In genomic region chr20:33554914-33555420, GRCh38 we compare ENCODE assay signal across 8 cellular contexts.
DNase-seq lines count a peak whose midpoint lies in the region; TF ChIP-seq lines count a peak whose summit lies in the region.

No MANE protein-coding gene starts in this region.

- no peaks in the 10 kb centered on the region for H3K9me3 Mint-ChIP-seq in chondrocyte (ENCODE audit: low read depth)

- no peak overlapping the region for H3K4me3 ChIP-seq in HFF-Myc (replicated peaks; ENCODE audit: low read depth, low read length)
- peak overlapping the region; percentile 47 for H3K4me3 ChIP-seq in MM.1S (ENCODE audit: low read length)
- H3K4me3 ChIP-seq in SJSA1 = no peak overlapping the region
- H3K4me3 ChIP-seq in vagina = no peak overlapping the region

- intact Hi-C loops in vagina (cut with DNase I) = no loop called here

- H3K79me2 ChIP-seq in MM.1S (ENCODE audit: low read length) = peaks cover 16% of the 10 kb centered on the region

- no peak for TF ChIP-seq CTCF in 22Rv1 (IDR thresholded peaks at IDR 0.05)
- no peak for TF ChIP-seq CTCF in GM10266 (IDR thresholded peaks at IDR 0.05; ENCODE audit: control insufficient read depth, insufficient read depth, low read depth, missing control alignments)
- no peak for TF ChIP-seq CTCF in HFF-Myc (IDR thresholded peaks at IDR 0.05; ENCODE audit: low read depth, low read length, missing control alignments)
- TF ChIP-seq CTCF in MM.1S (IDR thresholded peaks at IDR 0.05; ENCODE audit: low read length) = no peak
- no peak for TF ChIP-seq CTCF in chondrocyte (IDR thresholded peaks at IDR 0.05)
- no peak for TF ChIP-seq CTCF in vagina (IDR thresholded peaks at IDR 0.05)

- H3K27me3 ChIP-seq in MM.1S (replicated peaks; ENCODE audit: insufficient read depth, low read length) = no peaks in the 10 kb centered on the region
- no peaks in the 10 kb centered on the region for H3K27me3 ChIP-seq in SJSA1 (replicated peaks)
- no peaks in the 10 kb centered on the region for H3K27me3 ChIP-seq in vagina

- H3K9me2 ChIP-seq in MM.1S (replicated peaks; ENCODE audit: insufficient read depth, low read length) = no peaks in the 10 kb centered on the region

- H3K4me1 ChIP-seq in MM.1S (ENCODE audit: low read length) = peaks cover 28% of the 10 kb centered on the region
- H3K4me1 ChIP-seq in SJSA1 (replicated peaks) = peaks cover 16% of the 10 kb centered on the region
- H3K4me1 ChIP-seq in vagina = peaks cover 41% of the 10 kb centered on the region

- peak overlapping the region; percentile 76 for H3K9ac ChIP-seq in MM.1S (ENCODE audit: low read length)

- DNase-seq in GM10266 (ENCODE audit: extremely low spot score) = peak; percentile 80
- peak; percentile 96 for DNase-seq in HFF-Myc (ENCODE audit: extremely low read depth, low read depth)
- DNase-seq in MM.1S = peak; percentile 98
- DNase-seq in SJSA1 (ENCODE audit: low read depth in 1 of 2, low spot score in 2 of 2) = peak in 1 of 2 experiments; percentile 88
- no peak for DNase-seq in chondrocyte (ENCODE audit: low spot score)
- peak; percentile 95 for DNase-seq in lung microvascular endothelial cell (ENCODE audit: low read depth in 2 of 2)
- DNase-seq in vagina (ENCODE audit: extremely low spot score in 2 of 2) = no peak

- peak overlapping the region; percentile 77 for H3K4me2 ChIP-seq in MM.1S (ENCODE audit: low read depth, low read length)

- peaks cover 30% of the 10 kb centered on the region for H3F3A ChIP-seq in MM.1S (ENCODE audit: insufficient read depth, low read length)

- peak overlapping the region; percentile 9; the same call in 1 of the 2 replicates for H2AFZ ChIP-seq in MM.1S (ENCODE audit: low read length)

- H3K36me3 ChIP-seq in MM.1S (replicated peaks; ENCODE audit: insufficient read depth, low read length) = no peaks in the 10 kb centered on the region
- H3K36me3 ChIP-seq in SJSA1 = no peaks in the 10 kb centered on the region
- peaks cover 0 to 4% of the 10 kb centered on the region in 2 donors for H3K36me3 ChIP-seq in vagina

- peaks cover 31% of the 10 kb centered on the region for H3K4me1 Mint-ChIP-seq in chondrocyte (ENCODE audit: low read depth)

- peaks cover 12% of the 10 kb centered on the region for H3K36me3 Mint-ChIP-seq in chondrocyte (ENCODE audit: low read depth)

- peak overlapping the region; percentile 62 for H3K27ac ChIP-seq in 22Rv1
- peak overlapping the region; percentile 99 for H3K27ac ChIP-seq in MM.1S (ENCODE audit: low read length)
- peak overlapping the region; percentile 56 for H3K27ac ChIP-seq in SJSA1
- H3K27ac ChIP-seq in vagina = peak overlapping the region; percentile 60

- no peaks in the 10 kb centered on the region for H3K27me3 Mint-ChIP-seq in chondrocyte (ENCODE audit: low read depth)

- no peaks in the 10 kb centered on the region for H4K20me1 ChIP-seq in MM.1S (ENCODE audit: insufficient read depth, low read length)

- peak overlapping the region; percentile 92 for H3K27ac Mint-ChIP-seq in chondrocyte (ENCODE audit: unreplicated experiment)

- H3K4me3 Mint-ChIP-seq in chondrocyte (ENCODE audit: unreplicated experiment) = no peak overlapping the region

- no peak for TF ChIP-seq POLR2A in vagina (IDR thresholded peaks at IDR 0.05)

- H3K9me3 ChIP-seq in MM.1S (replicated peaks; ENCODE audit: insufficient read depth, low read length) (no peaks in the 10 kb centered on the region), SJSA1 (replicated peaks) (no peaks in the 10 kb centered on the region), vagina (no peaks in the 10 kb centered on the region)

Comparison
In these comparisons a context has a peak if more than half of its experiments do, and no peak if none do; other contexts are left out.
1. DNase-seq: peak in GM10266 (single experiment), HFF-Myc (single experiment), MM.1S (single experiment) and lung microvascular endothelial cell (2 of 2); none in chondrocyte (single experiment) and vagina (0 of 2).
2. Peak in every context shown above with its lines, with median percentiles within 50 percentile points of each other: H3K27ac ChIP-seq.